ENCODE assay signal across 12 cellular contexts in genomic region chr19:48466571-48467325, GRCh38. TPM values are rescaled to one million over a fixed set of nuclear protein-coding genes. Genes with fewer than 3 reads are reported as not detected.
DNase-seq lines count a peak whose midpoint lies in the region; ATAC-seq and TF ChIP-seq lines count a peak whose summit lies in the region.
"Had no signal": no experiment of that assay in that cellular context is flagged by ENCODE, and none has a peak within 500 bp of the region (broad histone marks: within the 10 kb centered on the region; RNA-seq: fewer than 3 reads in every experiment).

No MANE protein-coding gene starts in this region.

- H3K4me1 Mint-ChIP-seq in activated CD8-positive, alpha-beta T cell treated with anti-CD3 and anti-CD28 coated beads, Interleukin-2, amount 10 ng/mL, durations not matched to agents 7 days and 5 days (ENCODE audit: low read depth) = peaks cover 25% of the 10 kb centered on the region

- H3K27ac ChIP-seq in right cardiac atrium (ENCODE audit: low read length) (no peak overlapping the region), lower lobe of right lung (no peak overlapping the region)
- H3K27ac ChIP-seq: gastrocnemius medialis had no signal

- CTCF ChIA-PET in activated CD8-positive, alpha-beta T cell treated with anti-CD3 and anti-CD28 coated beads, Interleukin-2, amount 10 ng/mL, durations not matched to agents 7 days and 5 days (lab: Charles Lee) = interaction anchor here (1.8 kb wide), 1 partner anchor 23 kb away, joined by 4 read pairs; no protein-coding TSS in a partner anchor

- peaks cover 3% of the 10 kb centered on the region for H3K4me1 ChIP-seq in right cardiac atrium (ENCODE audit: control insufficient read depth, insufficient read depth, low read length)
- peaks cover 3% of the 10 kb centered on the region for H3K4me1 ChIP-seq in HAP-1
- peaks cover 21% of the 10 kb centered on the region for H3K4me1 ChIP-seq in lower lobe of right lung

- no peak overlapping the region for H3K27ac Mint-ChIP-seq in activated CD8-positive, alpha-beta T cell treated with anti-CD3 and anti-CD28 coated beads, Interleukin-2, amount 10 ng/mL, durations not matched to agents 7 days and 5 days

- H3K27me3 ChIP-seq in right cardiac atrium (ENCODE audit: control insufficient read depth, insufficient read depth) (no peaks in the 10 kb centered on the region), HAP-1 (ENCODE audit: low read depth) (no peaks in the 10 kb centered on the region), lower lobe of right lung (ENCODE audit: low read depth) (no peaks in the 10 kb centered on the region)
- H3K27me3 ChIP-seq: gastrocnemius medialis had no signal

- intact Hi-C loops in right cardiac atrium (cut with DNase I) = no loop called here
- intact Hi-C loops in cardiac septum (cut with DNase I) = loop anchor here (5.0 kb wide), 1 partner anchor 46 kb away; the partner anchor contains the start of gene LMTK3
- intact Hi-C loops in lower lobe of right lung (cut with DNase I) = no loop called here

- in situ Hi-C loops in HAP-1 (cut with MboI; ENCODE audit: low sequenced_read_pairs) = no loop called here

- H3K36me3 ChIP-seq in HAP-1 (replicated peaks) (peaks cover 26% of the 10 kb centered on the region), lower lobe of right lung (peaks cover 17% of the 10 kb centered on the region)

- no peaks in the 10 kb centered on the region for H3K9me3 ChIP-seq in right cardiac atrium (ENCODE audit: control insufficient read depth, low read length)
- no peaks in the 10 kb centered on the region for H3K9me3 ChIP-seq in HAP-1
- no peaks in the 10 kb centered on the region for H3K9me3 ChIP-seq in lower lobe of right lung
- H3K9me3 ChIP-seq: gastrocnemius medialis had no signal

- peak in 2 of 3 donors; percentile 55 to 63 for DNase-seq in right cardiac atrium
- no peak for DNase-seq in cardiac septum (ENCODE audit: low spot score)
- DNase-seq in RKO (ENCODE audit: low spot score) = peak; percentile 46
- peak; percentile 85 for DNase-seq in fibroblast of mammary gland (ENCODE audit: low read depth)
- DNase-seq in HAP-1 (ENCODE audit: low spot score in 2 of 2) = no peak
- no peak for DNase-seq in NCI-H1436 (lab: John Stamatoyannopoulos, UW)
- DNase-seq in activated CD8-positive, alpha-beta T cell treated with anti-CD3 and anti-CD28 coated beads, Interleukin-2, amount 10 ng/mL, durations not matched to agents 7 days and 5 days = no peak
- DNase-seq in lower lobe of right lung = no peak
- DNase-seq: gastrocnemius medialis, NCI-H774, SIG-M5 had no signal

- H3K4me3 Mint-ChIP-seq in activated CD8-positive, alpha-beta T cell treated with anti-CD3 and anti-CD28 coated beads, Interleukin-2, amount 10 ng/mL, durations not matched to agents 7 days and 5 days = no peak overlapping the region

- 70% methylated on average over 16 of the region's 16 CpGs for WGBS in right cardiac atrium

- ATAC-seq in right cardiac atrium (no peak), lower lobe of right lung (no peak)
- ATAC-seq in activated CD8-positive, alpha-beta T cell treated with anti-CD3 and anti-CD28 coated beads, Interleukin-2, amount 10 ng/mL, durations not matched to agents 7 days and 5 days = no peak
- ATAC-seq: activated naive CD4-positive, alpha-beta T cell treated with anti-CD3 and anti-CD28 coated beads, Interleukin-2, amount 50 U/mL, for 72 hours; gastrocnemius medialis had no signal

- TF ChIP-seq CTCF in fibroblast of mammary gland (conservative IDR thresholded peaks at IDR 0.05; ENCODE audit: control insufficient read depth, insufficient read depth, low read depth, low read length) (no peak), lower lobe of right lung (IDR thresholded peaks at IDR 0.05) (no peak)

- POLR2A ChIA-PET in activated CD8-positive, alpha-beta T cell treated with anti-CD3 and anti-CD28 coated beads, Interleukin-2, amount 10 ng/mL, durations not matched to agents 7 days and 5 days (lab: Charles Lee) = no interaction called here

- H3K36me3 Mint-ChIP-seq in activated CD8-positive, alpha-beta T cell treated with anti-CD3 and anti-CD28 coated beads, Interleukin-2, amount 10 ng/mL, durations not matched to agents 7 days and 5 days (ENCODE audit: low read depth) = peaks cover 9% of the 10 kb centered on the region

- no peak overlapping the region for H3K4me3 ChIP-seq in right cardiac atrium (ENCODE audit: low read length)
- H3K4me3 ChIP-seq in fibroblast of mammary gland (ENCODE audit: control insufficient read depth, low read depth, low read length) = no peak overlapping the region
- no peak overlapping the region for H3K4me3 ChIP-seq in HAP-1
- no peak overlapping the region for H3K4me3 ChIP-seq in lower lobe of right lung
- H3K4me3 ChIP-seq: gastrocnemius medialis had no signal

- no peaks in the 10 kb centered on the region for H3K9me3 Mint-ChIP-seq in activated CD8-positive, alpha-beta T cell treated with anti-CD3 and anti-CD28 coated beads, Interleukin-2, amount 10 ng/mL, durations not matched to agents 7 days and 5 days (ENCODE audit: insufficient read depth)
- H3K9me3 Mint-ChIP-seq: activated naive CD4-positive, alpha-beta T cell treated with anti-CD3 and anti-CD28 coated beads, Interleukin-2, amount 50 U/mL, for 72 hours had no signal

- no peaks in the 10 kb centered on the region for H3K27me3 Mint-ChIP-seq in activated CD8-positive, alpha-beta T cell treated with anti-CD3 and anti-CD28 coated beads, Interleukin-2, amount 10 ng/mL, durations not matched to agents 7 days and 5 days (ENCODE audit: low read depth)

RNA-seq across cellular contexts. Expression of gene CYTH2, which starts 2.4 kb away (rescaled TPM):
- total RNA-seq in right cardiac atrium = 10 to 100 TPM; 26.0 to 35.0 (median 29.2) TPM
- polyA plus RNA-seq in right cardiac atrium = 27.4 TPM
- 46.4 TPM for total RNA-seq in cardiac septum
- total RNA-seq in activated CD8-positive, alpha-beta T cell treated with anti-CD3 and anti-CD28 coated beads, Interleukin-2, amount 10 ng/mL, durations not matched to agents 7 days and 5 days = 10 to 100 TPM; 48.3 to 50.3 TPM
- total RNA-seq in lower lobe of right lung = 75.2 TPM

RNA-seq across cellular contexts. Expression of gene KCNJ14, which starts 11.4 kb away (rescaled TPM):
- under 1 TPM; 0.20 to 0.75 (median 0.23) TPM for total RNA-seq in right cardiac atrium
- 0.16 TPM for polyA plus RNA-seq in right cardiac atrium
- 0.32 TPM for total RNA-seq in cardiac septum
- total RNA-seq in activated CD8-positive, alpha-beta T cell treated with anti-CD3 and anti-CD28 coated beads, Interleukin-2, amount 10 ng/mL, durations not matched to agents 7 days and 5 days = 1 to 10 TPM; 1.4 to 1.5 TPM
- 0.71 TPM for total RNA-seq in lower lobe of right lung

RNA-seq across cellular contexts. Expression of gene GRWD1, which starts 21.0 kb away (rescaled TPM):
- total RNA-seq in right cardiac atrium (10 to 100 TPM; 16.0 to 20.4 (median 17.3) TPM), cardiac septum (17.5 TPM), lower lobe of right lung (25.8 TPM)
- polyA plus RNA-seq in right cardiac atrium = 7.2 TPM
- 10 to 100 TPM; 46.4 to 50.4 TPM for total RNA-seq in activated CD8-positive, alpha-beta T cell treated with anti-CD3 and anti-CD28 coated beads, Interleukin-2, amount 10 ng/mL, durations not matched to agents 7 days and 5 days

RNA-seq across cellular contexts. Expression of gene LMTK3, which starts 44.9 kb away (rescaled TPM):
- total RNA-seq in right cardiac atrium (1 to 10 TPM; 3.1 to 7.2 (median 5.5) TPM), cardiac septum (3.0 TPM), lower lobe of right lung (7.1 TPM)
- polyA plus RNA-seq in right cardiac atrium = 2.9 TPM
- total RNA-seq in activated CD8-positive, alpha-beta T cell treated with anti-CD3 and anti-CD28 coated beads, Interleukin-2, amount 10 ng/mL, durations not matched to agents 7 days and 5 days = 1 to 10 TPM; 2.8 to 3.7 TPM
- total RNA-seq: gastrocnemius medialis had no signal

Comparison
In these comparisons a context has a peak if more than half of its experiments do, and no peak if none do; other contexts are left out.
1. DNase-seq: peak in right cardiac atrium (2 of 3), RKO (single experiment) and fibroblast of mammary gland (single experiment); none in cardiac septum (single experiment), HAP-1 (0 of 2), NCI-H1436 (single experiment), activated CD8-positive, alpha-beta T cell treated with anti-CD3 and anti-CD28 coated beads, Interleukin-2, amount 10 ng/mL, durations not matched to agents 7 days and 5 days (single experiment) and lower lobe of right lung (single experiment).